ENCODE assay signal across 8 cellular contexts in the genomic region with DNA sequence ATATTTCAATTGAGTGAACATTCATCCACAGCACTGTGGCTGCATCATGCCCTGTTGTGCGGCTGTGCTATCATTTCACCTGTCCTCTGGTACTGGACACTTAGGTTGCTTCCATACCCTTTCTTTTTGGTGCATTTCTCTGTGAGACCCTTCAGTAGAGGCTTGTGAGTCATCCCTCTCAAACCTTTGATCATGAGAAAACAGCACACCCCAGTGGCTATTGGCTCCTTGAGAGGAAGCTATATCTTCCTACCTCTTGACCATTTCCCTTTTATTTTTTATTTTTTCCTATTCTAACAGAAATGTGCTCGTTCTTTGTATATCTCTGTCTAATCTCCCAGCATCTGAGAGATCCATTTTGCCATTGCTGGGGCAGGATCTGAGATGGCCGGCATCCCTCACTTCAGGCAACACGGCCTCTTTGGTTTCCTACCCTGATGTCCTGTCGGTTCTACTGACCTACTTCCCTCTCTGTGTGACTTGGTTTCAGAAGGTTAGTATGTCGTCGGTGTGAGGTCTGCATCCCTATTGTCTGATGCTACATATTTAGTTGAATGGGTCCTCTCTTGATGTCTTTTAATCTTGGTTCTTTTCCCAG. TPM values are rescaled to one million over a fixed set of nuclear protein-coding genes. Genes with fewer than 3 reads are reported as not detected.
DNase-seq lines count a peak whose midpoint lies in the region; ATAC-seq, FAIRE-seq and TF ChIP-seq lines count a peak whose summit lies in the region.

No MANE protein-coding gene starts in this region.

- DNase-seq in A673 (ENCODE audit: low spot score) (no peak), GM12892 (ENCODE audit: insufficient read length) (no peak), hepatocyte (ENCODE audit: low spot score) (peak; percentile 31)
- no peak for DNase-seq in activated CD8-positive, alpha-beta memory T cell treated with anti-CD3 and anti-CD28 coated beads, Interleukin-2, amount 50 U/mL, for 4 hours
- no peak for DNase-seq in CD8-positive, alpha-beta T cell
- no peak for DNase-seq in stimulated activated CD4-positive, alpha-beta T cell treated with anti-CD3 and anti-CD28 coated beads, Interleukin-2, amount 100 ng/mL, for 24 hours

- intact Hi-C loops in A673 (cut with micrococcal nuclease; ENCODE audit: unreplicated experiment): loop anchor here (5.0 kb wide), 1 partner anchor 102 kb away; no protein-coding TSS in a partner anchor
- intact Hi-C loops in CD8-positive, alpha-beta T cell (cut with DNase I, micrococcal nuclease): loop anchor here in 1 of 2 experiments (2.0 to 10.0 kb wide), 2 partner anchors 101 to 349 kb away; no protein-coding TSS in a partner anchor

- ATAC-seq in SK-N-SH treated with all-trans-retinoic acid at 6 μM for 48 hours (peak; percentile 54; the same call in 2 of the 3 replicates), HG02623 (IDR thresholded peaks at IDR 0.05; ENCODE audit: unreplicated experiment) (no peak)
- no peak for ATAC-seq in CD8-positive, alpha-beta T cell

- no peak overlapping the region for H3K4me2 ChIP-seq in hepatocyte

- no peaks in the 10 kb centered on the region for H4K20me1 ChIP-seq in hepatocyte (ENCODE audit: insufficient read depth, poor library complexity, severe bottlenecking)

- H2AFZ ChIP-seq in hepatocyte: no peak overlapping the region

- TF ChIP-seq CTCF in A673 (conservative IDR thresholded peaks at IDR 0.05; ENCODE audit: low read depth, low read length) (0 out of 2 replicates have a peak, but pooled peaks have one; percentile 28), hepatocyte (IDR thresholded peaks at IDR 0.05; ENCODE audit: poor library complexity) (peak; percentile 50)
- no peak for TF ChIP-seq CTCF in CD8-positive, alpha-beta T cell (IDR thresholded peaks at IDR 0.05)

- H3K4me3 ChIP-seq in A673 (ENCODE audit: low read depth, low read length, poor library complexity, severe bottlenecking): no peak overlapping the region
- H3K4me3 ChIP-seq in hepatocyte: no peak overlapping the region
- H3K4me3 ChIP-seq in CD8-positive, alpha-beta T cell (ENCODE audit: low read depth, low read length): no peak overlapping the region

- H3K9me3 Mint-ChIP-seq in CD8-positive, alpha-beta T cell: no peaks in the 10 kb centered on the region

- H3K9me2 ChIP-seq in hepatocyte (replicated peaks; ENCODE audit: insufficient read depth): no peaks in the 10 kb centered on the region

- CTCF ChIA-PET in A673 (lab: Charles Lee): interaction anchor here (1.0 kb wide), 1 partner anchor 103 kb away, joined by 11 read pairs; no protein-coding TSS in a partner anchor
- CTCF ChIA-PET in CD8-positive, alpha-beta T cell (lab: Charles Lee): interaction anchor here (1.6 kb wide), 1 partner anchor 102 kb away, joined by 6 read pairs; no protein-coding TSS in a partner anchor

- no peaks in the 10 kb centered on the region for H3K27me3 Mint-ChIP-seq in CD8-positive, alpha-beta T cell (ENCODE audit: low read depth)

- no peak overlapping the region for H3K27ac Mint-ChIP-seq in CD8-positive, alpha-beta T cell

- peaks cover 3% of the 10 kb centered on the region for H3K4me1 ChIP-seq in A673 (ENCODE audit: insufficient read depth, low read length, poor library complexity, severe bottlenecking)
- no peaks in the 10 kb centered on the region for H3K4me1 ChIP-seq in hepatocyte (ENCODE audit: insufficient read depth)
- no peaks in the 10 kb centered on the region for H3K4me1 ChIP-seq in CD8-positive, alpha-beta T cell (ENCODE audit: insufficient read depth, low read length)

- H3K9me3 ChIP-seq in A673 (ENCODE audit: low read depth, low read length, poor library complexity, severe bottlenecking): no peaks in the 10 kb centered on the region
- H3K9me3 ChIP-seq in hepatocyte (ENCODE audit: low read depth): no peaks in the 10 kb centered on the region
- no peaks in the 10 kb centered on the region for H3K9me3 ChIP-seq in CD8-positive, alpha-beta T cell (ENCODE audit: low read length)

- H3K4me1 Mint-ChIP-seq in CD8-positive, alpha-beta T cell (ENCODE audit: low read depth): peaks cover 7% of the 10 kb centered on the region

- TF ChIP-seq POLR2A in GM12892 (IDR thresholded peaks at IDR 0.05; ENCODE audit: low read depth, low read length): no peak

- POLR2A ChIA-PET in A673 (lab: Charles Lee; ENCODE audit: low non-redundant PET): no interaction called here
- POLR2A ChIA-PET in CD8-positive, alpha-beta T cell (lab: Charles Lee): no interaction called here

- H3K27me3 ChIP-seq in A673 (replicated peaks; ENCODE audit: insufficient read depth, low read depth, low read length, poor library complexity): no peaks in the 10 kb centered on the region
- no peaks in the 10 kb centered on the region for H3K27me3 ChIP-seq in hepatocyte
- H3K27me3 ChIP-seq in CD8-positive, alpha-beta T cell (ENCODE audit: insufficient read depth, low read length): no peaks in the 10 kb centered on the region

- H3K36me3 ChIP-seq in A673 (ENCODE audit: insufficient read depth, low read length, poor library complexity, severe bottlenecking): no peaks in the 10 kb centered on the region
- no peaks in the 10 kb centered on the region for H3K36me3 ChIP-seq in hepatocyte (replicated peaks; ENCODE audit: insufficient read depth, low read depth)
- no peaks in the 10 kb centered on the region for H3K36me3 ChIP-seq in CD8-positive, alpha-beta T cell (ENCODE audit: insufficient read depth, low read length)

- no peaks in the 10 kb centered on the region for H3K79me2 ChIP-seq in hepatocyte

- no peak overlapping the region for H3K4me3 Mint-ChIP-seq in CD8-positive, alpha-beta T cell

- peak; percentile 83 for FAIRE-seq in GM12892 (lab: Jason Lieb, UNC)

- H3K36me3 Mint-ChIP-seq in CD8-positive, alpha-beta T cell: no peaks in the 10 kb centered on the region

- H3K27ac ChIP-seq in A673 (ENCODE audit: low read depth, low read length, poor library complexity, severe bottlenecking) (no peak overlapping the region), hepatocyte (no peak overlapping the region)
- H3K27ac ChIP-seq in CD8-positive, alpha-beta T cell (ENCODE audit: low read depth, low read length): no peak overlapping the region

- 73% methylated on average over 7 of the region's 7 CpGs for WGBS in hepatocyte (ENCODE audit: low lambda C conversion rate, missing lambda C conversion rate)

- no TSS peak for BruUV-seq in A673 (replicated peaks; lab: Mats Ljungman, UMichigan)

TF ChIP-seq in SK-N-SH treated with all-trans-retinoic acid at 6 μM for 48 hours, 23 proteins besides CTCF, POLR2A, EP300 and RAD21:
- TF ChIP-seq SNAI2 (CRISPR knock-in tag; IDR thresholded peaks at IDR 0.05): no peak
- no peak for TF ChIP-seq GLIS3 (CRISPR knock-in tag; IDR thresholded peaks at IDR 0.05)

RNA-seq across cellular contexts. Expression of a gene that starts 23.8 kb away (rescaled TPM):
- total RNA-seq in A673 (2021): 0.24 and 0.37 TPM in 2 replicates
- 115 TPM for polyA plus RNA-seq in GM12892 (2012; ENCODE audit: missing spikeins)
- 6.5 and 8.4 TPM in 2 replicates for total RNA-seq in hepatocyte
- 2.5 and 4.7 TPM in 2 replicates for polyA plus RNA-seq in hepatocyte
- total RNA-seq in CD8-positive, alpha-beta T cell: 1 to 10 TPM; 5.6 to 5.7 TPM
